ENCODE assay signal across 15 cellular contexts in genomic region chr4:4269326-4269725, GRCh38. TPM values are rescaled to one million over a fixed set of nuclear protein-coding genes. Genes with fewer than 3 reads are reported as not detected.
DNase-seq lines count a peak whose midpoint lies in the region; ATAC-seq, FAIRE-seq and TF ChIP-seq lines count a peak whose summit lies in the region.
"Had no signal": no experiment of that assay in that cellular context is flagged by ENCODE, and none has a peak within 500 bp of the region (broad histone marks: within the 10 kb centered on the region; RNA-seq: fewer than 3 reads in every experiment).

No MANE protein-coding gene starts in this region.

- POLR2A ChIA-PET in activated CD4-positive, alpha-beta T cell treated with anti-CD3 and anti-CD28 coated beads, Interleukin-2, amount 10 ng/mL, durations not matched to agents 7 days and 5 days (lab: Charles Lee), result no interaction called here

- H3K9me3 ChIP-seq in T-helper 17 cell (ENCODE audit: control insufficient read depth, low read length, poor library complexity, severe bottlenecking) (no peaks in the 10 kb centered on the region), small intestine (ENCODE audit: control insufficient read depth, low read depth) (no peaks in the 10 kb centered on the region), esophagus muscularis mucosa (no peaks in the 10 kb centered on the region)
- H3K9me3 ChIP-seq: thoracic aorta had no signal

- no peak overlapping the region for H3K56ac ChIP-seq in mesendoderm (ENCODE audit: low read length)

- TF ChIP-seq POLR2A in esophagus muscularis mucosa (IDR thresholded peaks at IDR 0.05; ENCODE audit: low read depth), result no peak

- H2AK5ac ChIP-seq in mesendoderm (ENCODE audit: low read length), result no peak overlapping the region

- H3K36me3 ChIP-seq in small intestine (ENCODE audit: control insufficient read depth in 2 of 2, insufficient read depth in 2 of 2, low read length in 2 of 2) (peaks cover 6 to 7% of the 10 kb centered on the region in 2 donors), mesendoderm (ENCODE audit: control insufficient read depth, insufficient read depth, low read length) (peaks cover 11% of the 10 kb centered on the region), esophagus muscularis mucosa (peaks cover 41 to 74% (median 50%) of the 10 kb centered on the region in 4 donors)

- no peak overlapping the region for H2BK120ac ChIP-seq in mesendoderm (ENCODE audit: low read depth, low read length)

- no peak overlapping the region for H3K4me3 ChIP-seq in small intestine (ENCODE audit: low read depth in 1 of 2, low read length in 2 of 2)
- H3K4me3 ChIP-seq in mesendoderm (ENCODE audit: low read length), result no peak overlapping the region
- no peak overlapping the region for H3K4me3 ChIP-seq in esophagus muscularis mucosa
- H3K4me3 ChIP-seq: thoracic aorta had no signal

- no peak for DNase-seq in activated CD4-positive, alpha-beta T cell treated with anti-CD3 and anti-CD28 coated beads, Interleukin-2, amount 10 ng/mL, durations not matched to agents 7 days and 5 days
- no peak for DNase-seq in activated CD4-positive, alpha-beta T cell treated with anti-CD3 and anti-CD28 coated beads for 1 hour
- DNase-seq in T-helper 17 cell (no peak), small intestine (peak; percentile 31), COLO668 (lab: John Stamatoyannopoulos, UW; ENCODE audit: unreplicated experiment) (no peak), mesendoderm (no peak), esophagus muscularis mucosa (ENCODE audit: extremely low spot score) (no peak)
- DNase-seq in central memory CD4-positive, alpha-beta T cell, result peak; percentile 66
- DNase-seq: NCI-H2171, nephron progenitor cell had no signal

- no peaks in the 10 kb centered on the region for H3K79me2 ChIP-seq in mesendoderm (ENCODE audit: control insufficient read depth, insufficient read depth, low read length)

- no peaks in the 10 kb centered on the region for H3K4me1 ChIP-seq in small intestine (ENCODE audit: control insufficient read depth in 2 of 2, insufficient read depth in 1 of 2, low read depth in 1 of 2, low read length in 1 of 2)
- H3K4me1 ChIP-seq in mesendoderm (ENCODE audit: control insufficient read depth, low read depth, low read length), result no peaks in the 10 kb centered on the region
- no peaks in the 10 kb centered on the region for H3K4me1 ChIP-seq in esophagus muscularis mucosa

- no peak for TF ChIP-seq EP300 in esophagus muscularis mucosa (IDR thresholded peaks at IDR 0.05)

- H3K9ac ChIP-seq in mesendoderm (ENCODE audit: low read length), result no peak overlapping the region

- no peak for TF ChIP-seq CTCF in esophagus muscularis mucosa (IDR thresholded peaks at IDR 0.05)

- no peak for FAIRE-seq in small intestine (lab: Jason Lieb, UNC)
- FAIRE-seq: A204.1, astrocyte had no signal

- H3K27me3 ChIP-seq in small intestine (ENCODE audit: control insufficient read depth in 2 of 2, insufficient read depth in 2 of 2, low read length in 2 of 2) (no peaks in the 10 kb centered on the region), mesendoderm (ENCODE audit: insufficient read depth, low read length, poor library complexity) (no peaks in the 10 kb centered on the region), esophagus muscularis mucosa (no peaks in the 10 kb centered on the region)

- H4K8ac ChIP-seq in mesendoderm (ENCODE audit: low read depth, low read length), result no peak overlapping the region

- no peak overlapping the region for H4K5ac ChIP-seq in mesendoderm (ENCODE audit: low read length)

- peaks cover 28% of the 10 kb centered on the region for H3K4me1 Mint-ChIP-seq in activated CD4-positive, alpha-beta T cell treated with anti-CD3 and anti-CD28 coated beads, Interleukin-2, amount 10 ng/mL, durations not matched to agents 7 days and 5 days
- H3K4me1 Mint-ChIP-seq in T-helper 17 cell, result peaks cover 18% of the 10 kb centered on the region
- H3K4me1 Mint-ChIP-seq: nephron progenitor cell had no signal

- ATAC-seq in T-helper 17 cell, result peak; percentile 75

- no peaks in the 10 kb centered on the region for H3K27me3 Mint-ChIP-seq in activated CD4-positive, alpha-beta T cell treated with anti-CD3 and anti-CD28 coated beads, Interleukin-2, amount 10 ng/mL, durations not matched to agents 7 days and 5 days
- no peaks in the 10 kb centered on the region for H3K27me3 Mint-ChIP-seq in T-helper 17 cell

- peaks cover 43% of the 10 kb centered on the region for H3K36me3 Mint-ChIP-seq in activated CD4-positive, alpha-beta T cell treated with anti-CD3 and anti-CD28 coated beads, Interleukin-2, amount 10 ng/mL, durations not matched to agents 7 days and 5 days (ENCODE audit: low read depth)
- peaks cover 12% of the 10 kb centered on the region for H3K36me3 Mint-ChIP-seq in T-helper 17 cell (ENCODE audit: low read depth)

- no peak overlapping the region for H3K18ac ChIP-seq in mesendoderm (ENCODE audit: low read length)

- H3K27ac ChIP-seq in small intestine (ENCODE audit: low read depth in 1 of 2, low read length in 1 of 2) (peak overlapping the region; percentile 67 to 83), mesendoderm (ENCODE audit: low read depth, low read length) (no peak overlapping the region), esophagus muscularis mucosa (replicated peaks in 1 of 4) (no peak overlapping the region)

- H2BK15ac ChIP-seq in mesendoderm (replicated peaks; ENCODE audit: low read depth), result no peak overlapping the region

- H3K23ac ChIP-seq in mesendoderm (ENCODE audit: low read length), result no peak overlapping the region

- WGBS in small intestine, 3 donors, result 83 to 90% (median 84%) methylated on average over 11 of the region's 11 CpGs
- WGBS in mesendoderm (ENCODE audit: extremely low coverage, insufficient coverage, low lambda C conversion rate), result no CpG with 5 or more reads among the region's 11 CpGs
- 91% methylated on average over 11 of the region's 11 CpGs for WGBS in esophagus muscularis mucosa

- H3K79me1 ChIP-seq in mesendoderm (ENCODE audit: low read length), result no peaks in the 10 kb centered on the region

- intact Hi-C loops in esophagus muscularis mucosa (cut with DNase I), result no loop called here

- H3K27ac Mint-ChIP-seq in activated CD4-positive, alpha-beta T cell treated with anti-CD3 and anti-CD28 coated beads, Interleukin-2, amount 10 ng/mL, durations not matched to agents 7 days and 5 days, result peak overlapping the region; percentile 87
- peak overlapping the region; percentile 65 for H3K27ac Mint-ChIP-seq in T-helper 17 cell

- CTCF ChIA-PET in activated CD4-positive, alpha-beta T cell treated with anti-CD3 and anti-CD28 coated beads, Interleukin-2, amount 10 ng/mL, durations not matched to agents 7 days and 5 days (lab: Charles Lee), result interaction anchor here (0.7 to 2.3 kb wide), 4 partner anchors 8 to 70 kb away, joined by 3 to 8 read pairs (median 3); partner anchors contain the start of gene TMEM128

- no peak overlapping the region for H3K4me2 ChIP-seq in mesendoderm (ENCODE audit: low read length)

- H3K4ac ChIP-seq in mesendoderm (ENCODE audit: low read depth, low read length), result no peak overlapping the region

- peaks cover 2% of the 10 kb centered on the region for H3K9me3 Mint-ChIP-seq in activated CD4-positive, alpha-beta T cell treated with anti-CD3 and anti-CD28 coated beads, Interleukin-2, amount 10 ng/mL, durations not matched to agents 7 days and 5 days

- no peak overlapping the region for H2BK5ac ChIP-seq in mesendoderm (ENCODE audit: low read length)

- H3K4me3 Mint-ChIP-seq in activated CD4-positive, alpha-beta T cell treated with anti-CD3 and anti-CD28 coated beads, Interleukin-2, amount 10 ng/mL, durations not matched to agents 7 days and 5 days, result peak overlapping the region; percentile 0
- peak overlapping the region; percentile 62 for H3K4me3 Mint-ChIP-seq in T-helper 17 cell
- H3K4me3 Mint-ChIP-seq: nephron progenitor cell had no signal

RNA-seq across cellular contexts. Expression of gene LYAR, which starts 20.6 kb away (rescaled TPM):
- 10 to 100 TPM; 25.9 to 28.1 TPM for total RNA-seq in activated CD4-positive, alpha-beta T cell treated with anti-CD3 and anti-CD28 coated beads, Interleukin-2, amount 10 ng/mL, durations not matched to agents 7 days and 5 days
- 10 to 100 TPM; 14.6 to 18.2 TPM for total RNA-seq in T-helper 17 cell
- 10 to 100 TPM in 1 of 3 donors, 1 to 10 TPM in 2; 4.5 to 19.7 (median 7.6) TPM for polyA plus RNA-seq in small intestine
- polyA plus RNA-seq in mesendoderm (2013, experiment 1 of 2), result 157 TPM
- 164 TPM for polyA plus RNA-seq in mesendoderm (2013, experiment 2 of 2)
- total RNA-seq in esophagus muscularis mucosa, result 10 to 100 TPM; 12.2 to 18.4 (median 13.3) TPM

RNA-seq across cellular contexts. Expression of gene ZBTB49, which starts 20.7 kb away (rescaled TPM):
- 1 to 10 TPM; 7.9 to 8.3 TPM for total RNA-seq in activated CD4-positive, alpha-beta T cell treated with anti-CD3 and anti-CD28 coated beads, Interleukin-2, amount 10 ng/mL, durations not matched to agents 7 days and 5 days
- total RNA-seq in T-helper 17 cell (10 to 100 TPM in 1 of 2 donors, 1 to 10 TPM in 1; 7.4 to 12.9 TPM), esophagus muscularis mucosa (1 to 10 TPM; 2.9 to 5.9 (median 3.4) TPM)
- 1 to 10 TPM; 1.8 to 2.7 (median 2.4) TPM for polyA plus RNA-seq in small intestine
- 3.3 TPM for polyA plus RNA-seq in mesendoderm (2013, experiment 1 of 2)
- polyA plus RNA-seq in mesendoderm (2013, experiment 2 of 2), result 3.3 TPM

RNA-seq across cellular contexts. Expression of gene TMEM128, which starts 21.3 kb away (rescaled TPM):
- total RNA-seq in activated CD4-positive, alpha-beta T cell treated with anti-CD3 and anti-CD28 coated beads, Interleukin-2, amount 10 ng/mL, durations not matched to agents 7 days and 5 days, result 10 to 100 TPM; 17.7 to 17.8 TPM
- 10 to 100 TPM in 1 of 2 donors, 1 to 10 TPM in 1; 9.0 to 10.5 TPM for total RNA-seq in T-helper 17 cell
- polyA plus RNA-seq in small intestine, result 10 to 100 TPM; 15.7 to 24.0 (median 21.6) TPM
- 11.3 TPM for polyA plus RNA-seq in mesendoderm (2013, experiment 1 of 2)
- 12.5 TPM for polyA plus RNA-seq in mesendoderm (2013, experiment 2 of 2)
- total RNA-seq in esophagus muscularis mucosa, result 10 to 100 TPM; 10.7 to 15.4 (median 14.4) TPM

RNA-seq across cellular contexts. Expression of gene OTOP1, which starts 42.6 kb away (rescaled TPM):
- not detected for total RNA-seq in activated CD4-positive, alpha-beta T cell treated with anti-CD3 and anti-CD28 coated beads, Interleukin-2, amount 10 ng/mL, durations not matched to agents 7 days and 5 days
- total RNA-seq in T-helper 17 cell, result not detected
- polyA plus RNA-seq in small intestine, result not detected
- not detected for polyA plus RNA-seq in mesendoderm (2013, experiment 1 of 2)
- 0.01 TPM for polyA plus RNA-seq in mesendoderm (2013, experiment 2 of 2)
- not detected for total RNA-seq in esophagus muscularis mucosa
- total RNA-seq: astrocyte, HT1080, kidney epithelial cell, thoracic aorta had no signal

Comparison
In these comparisons a context has a peak if more than half of its experiments do, and no peak if none do; other contexts are left out.
1. DNase-seq: peak in central memory CD4-positive, alpha-beta T cell (single experiment) and small intestine (single experiment); none in activated CD4-positive, alpha-beta T cell treated with anti-CD3 and anti-CD28 coated beads, Interleukin-2, amount 10 ng/mL, durations not matched to agents 7 days and 5 days (single experiment), activated CD4-positive, alpha-beta T cell treated with anti-CD3 and anti-CD28 coated beads for 1 hour (single experiment), T-helper 17 cell (0 of 3), COLO668 (single experiment), mesendoderm (single experiment) and esophagus muscularis mucosa (single experiment).
2. H3K27ac ChIP-seq: peak in small intestine (2 of 2); none in mesendoderm (single experiment) and esophagus muscularis mucosa (0 of 4).